Comparison of ENCODE assay signal across 26 cellular contexts in the genomic region with DNA sequence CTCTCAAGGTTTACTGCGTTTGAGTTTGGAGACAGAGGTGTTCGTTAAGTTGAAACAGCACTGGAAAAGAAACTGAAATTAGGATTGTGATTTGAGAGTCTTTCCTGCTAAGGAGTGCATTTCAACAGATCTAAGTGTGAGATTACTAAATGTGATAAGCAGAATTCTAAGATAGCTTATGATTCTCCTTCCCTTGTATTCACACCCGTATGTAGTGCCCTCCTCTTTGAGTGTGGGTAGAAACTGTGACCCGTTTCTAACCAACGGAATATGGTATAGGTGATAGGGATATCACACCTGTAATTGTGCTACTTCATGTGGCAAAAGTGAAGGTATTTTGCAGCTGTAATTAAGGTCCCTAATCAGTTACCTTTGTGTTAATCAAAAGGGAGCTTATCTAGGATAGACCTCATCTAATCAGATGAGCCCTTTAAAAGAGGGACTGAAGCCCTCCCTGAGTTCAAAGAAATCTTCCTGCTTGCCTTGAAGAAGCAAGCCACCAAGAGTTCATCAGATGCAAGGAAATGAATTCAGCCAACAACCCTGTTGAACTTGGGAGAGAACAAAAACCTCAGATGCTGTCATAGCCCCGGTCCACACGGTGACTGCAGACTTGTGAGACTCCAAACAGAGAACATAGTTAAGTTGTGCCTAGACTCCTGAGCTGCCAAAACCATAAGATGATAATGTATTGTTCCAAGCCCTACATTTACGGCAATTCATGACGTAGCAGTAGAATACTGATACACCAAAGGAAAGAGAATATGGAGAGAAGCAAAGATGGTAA. TPM values are rescaled to one million over a fixed set of nuclear protein-coding genes. Genes with fewer than 3 reads are reported as not detected.
DNase-seq lines count a peak whose midpoint lies in the region; ATAC-seq and TF ChIP-seq lines count a peak whose summit lies in the region.
"Had no signal": no experiment of that assay in that cellular context is flagged by ENCODE, and none has a peak within 500 bp of the region (broad histone marks: within the 10 kb centered on the region; RNA-seq: fewer than 3 reads in every experiment).

No MANE protein-coding gene starts in this region.

- DNase-seq in activated T-cell treated with anti-CD3 and anti-CD28 coated beads, Interleukin-2, amount 50 U/mL, for 72 hours: peak; percentile 29 to 32
- no peak for DNase-seq in activated T-cell treated with anti-CD3 and anti-CD28 coated beads, Interleukin-2, amount 50 U/mL, for 1 hour
- peak; percentile 69 for DNase-seq in natural killer cell treated with Interleukin-12 subunit alpha and Interleukin-12 subunit beta and Interleukin-15 and Interleukin-18, amount 100 ng/mL, for 72 hours (ENCODE audit: low spot score)
- DNase-seq in testis (no peak), NCI-H82 treated with DMSO at 0.1 percent for 48 hours (lab: John Stamatoyannopoulos, UW; ENCODE audit: unreplicated experiment) (no peak)
- DNase-seq: activated effector memory CD4-positive, alpha-beta T cell treated with anti-CD3 and anti-CD28 coated beads, Interleukin-2, amount 50 U/mL, for 16 hours; amygdala; COR-L47; effector CD4-positive, alpha-beta T cell; GOT3; islet precursor cell; left ventricle myocardium superior; naive thymus-derived CD8-positive, alpha-beta T cell; NCI-H1694; NCI-H446 treated with DMSO at 0.1 percent for 48 hours; PC-3; WERI-Rb-1 had no signal

- peaks cover 13 to 14% of the 10 kb centered on the region in 2 donors for H3K36me3 Mint-ChIP-seq in activated T-cell treated with anti-CD3 and anti-CD28 coated beads, Interleukin-2, amount 50 U/mL, for 72 hours (ENCODE audit: insufficient read depth in 2 of 2)
- peaks cover 23% of the 10 kb centered on the region for H3K36me3 Mint-ChIP-seq in T-helper 1 cell treated with Interleukin-12 subunit alpha and Interleukin-12 subunit beta and Interleukin-4 antibody, amounts not matched to agents 30 μg/mL and 1 μg/mL, for 36 hours (ENCODE audit: low read depth)
- no peaks in the 10 kb centered on the region for H3K36me3 Mint-ChIP-seq in activated T-helper 17 cell treated with anti-CD3 and anti-CD28 coated beads, Interleukin-2, amount 50 U/mL, for 72 hours (ENCODE audit: low read depth)
- peaks cover 25% of the 10 kb centered on the region for H3K36me3 Mint-ChIP-seq in natural killer cell treated with Interleukin-12 subunit alpha and Interleukin-12 subunit beta and Interleukin-15 and Interleukin-18, amount 100 ng/mL, for 72 hours
- H3K36me3 Mint-ChIP-seq: mesothelial cell of epicardium, type B pancreatic cell had no signal

- H3K4me1 Mint-ChIP-seq in activated T-cell treated with anti-CD3 and anti-CD28 coated beads, Interleukin-2, amount 50 U/mL, for 72 hours (ENCODE audit: low read depth): peaks cover 46% of the 10 kb centered on the region
- H3K4me1 Mint-ChIP-seq in T-helper 1 cell treated with Interleukin-12 subunit alpha and Interleukin-12 subunit beta and Interleukin-4 antibody, amounts not matched to agents 30 μg/mL and 1 μg/mL, for 36 hours (ENCODE audit: low read depth): peaks cover 50% of the 10 kb centered on the region
- peaks cover 10% of the 10 kb centered on the region for H3K4me1 Mint-ChIP-seq in activated T-helper 17 cell treated with anti-CD3 and anti-CD28 coated beads, Interleukin-2, amount 50 U/mL, for 72 hours
- H3K4me1 Mint-ChIP-seq in natural killer cell treated with Interleukin-12 subunit alpha and Interleukin-12 subunit beta and Interleukin-15 and Interleukin-18, amount 100 ng/mL, for 72 hours (ENCODE audit: low read depth in 2 of 2): peaks cover 68 to 76% of the 10 kb centered on the region in 2 donors
- H3K4me1 Mint-ChIP-seq: naive thymus-derived CD8-positive, alpha-beta T cell had no signal

- ATAC-seq in activated T-cell treated with anti-CD3 and anti-CD28 coated beads, Interleukin-2, amount 50 U/mL, for 72 hours (replicated peaks in 1 of 2): peak; percentile 80 to 85
- peak; percentile 85 for ATAC-seq in activated T-helper 17 cell treated with anti-CD3 and anti-CD28 coated beads, Interleukin-2, amount 50 U/mL, for 72 hours (replicated peaks)
- peak; percentile 93 to 95 for ATAC-seq in natural killer cell treated with Interleukin-12 subunit alpha and Interleukin-12 subunit beta and Interleukin-15 and Interleukin-18, amount 100 ng/mL, for 72 hours
- ATAC-seq: left ventricle myocardium superior; naive thymus-derived CD8-positive, alpha-beta T cell; PC-3; Right ventricle myocardium inferior; SK-N-SH treated with all-trans-retinoic acid at 6 μM for 48 hours had no signal

- H3K36me3 ChIP-seq in testis (ENCODE audit: low read depth, missing control alignments): no peaks in the 10 kb centered on the region
- H3K36me3 ChIP-seq: BLaER1, WERI-Rb-1 had no signal

- H3K27me3 Mint-ChIP-seq in activated T-cell treated with anti-CD3 and anti-CD28 coated beads, Interleukin-2, amount 50 U/mL, for 72 hours (ENCODE audit: low read depth): no peaks in the 10 kb centered on the region
- no peaks in the 10 kb centered on the region for H3K27me3 Mint-ChIP-seq in T-helper 1 cell treated with Interleukin-12 subunit alpha and Interleukin-12 subunit beta and Interleukin-4 antibody, amounts not matched to agents 30 μg/mL and 1 μg/mL, for 36 hours (ENCODE audit: low read depth)
- no peaks in the 10 kb centered on the region for H3K27me3 Mint-ChIP-seq in activated T-helper 17 cell treated with anti-CD3 and anti-CD28 coated beads, Interleukin-2, amount 50 U/mL, for 72 hours
- no peaks in the 10 kb centered on the region for H3K27me3 Mint-ChIP-seq in natural killer cell treated with Interleukin-12 subunit alpha and Interleukin-12 subunit beta and Interleukin-15 and Interleukin-18, amount 100 ng/mL, for 72 hours

- H3K9me3 ChIP-seq in testis: no peaks in the 10 kb centered on the region

- TF ChIP-seq POLR2A in testis (IDR thresholded peaks at IDR 0.05): no peak

- H3K27ac ChIP-seq in testis: no peak overlapping the region
- H3K27ac ChIP-seq: BLaER1, WERI-Rb-1 had no signal

- peak overlapping the region; percentile 63 for H3K27ac Mint-ChIP-seq in activated T-cell treated with anti-CD3 and anti-CD28 coated beads, Interleukin-2, amount 50 U/mL, for 72 hours
- peak overlapping the region; percentile 94 for H3K27ac Mint-ChIP-seq in T-helper 1 cell treated with Interleukin-12 subunit alpha and Interleukin-12 subunit beta and Interleukin-4 antibody, amounts not matched to agents 30 μg/mL and 1 μg/mL, for 36 hours
- H3K27ac Mint-ChIP-seq in activated T-helper 17 cell treated with anti-CD3 and anti-CD28 coated beads, Interleukin-2, amount 50 U/mL, for 72 hours: peak overlapping the region; percentile 2
- H3K27ac Mint-ChIP-seq in natural killer cell treated with Interleukin-12 subunit alpha and Interleukin-12 subunit beta and Interleukin-15 and Interleukin-18, amount 100 ng/mL, for 72 hours: peak overlapping the region; percentile 88 to 94
- H3K27ac Mint-ChIP-seq: mesothelial cell of epicardium; naive thymus-derived CD8-positive, alpha-beta T cell; type B pancreatic cell had no signal

- no peak for TF ChIP-seq CTCF in testis (IDR thresholded peaks at IDR 0.05)

- 89 to 90% methylated on average over 9 of the region's 9 CpGs for WGBS in testis, 2 donors

- H3K4me3 ChIP-seq in testis: no peak overlapping the region
- H3K4me3 ChIP-seq: BLaER1 had no signal

- H3K4me3 Mint-ChIP-seq in activated T-cell treated with anti-CD3 and anti-CD28 coated beads, Interleukin-2, amount 50 U/mL, for 72 hours: peak overlapping the region; percentile 61 to 68
- H3K4me3 Mint-ChIP-seq in T-helper 1 cell treated with Interleukin-12 subunit alpha and Interleukin-12 subunit beta and Interleukin-4 antibody, amounts not matched to agents 30 μg/mL and 1 μg/mL, for 36 hours: peak overlapping the region; percentile 80
- peak overlapping the region; percentile 15 for H3K4me3 Mint-ChIP-seq in activated T-helper 17 cell treated with anti-CD3 and anti-CD28 coated beads, Interleukin-2, amount 50 U/mL, for 72 hours
- peak overlapping the region; percentile 84 for H3K4me3 Mint-ChIP-seq in natural killer cell treated with Interleukin-12 subunit alpha and Interleukin-12 subunit beta and Interleukin-15 and Interleukin-18, amount 100 ng/mL, for 72 hours
- H3K4me3 Mint-ChIP-seq: mesothelial cell of epicardium; naive thymus-derived CD8-positive, alpha-beta T cell; type B pancreatic cell had no signal

- no peaks in the 10 kb centered on the region for H3K4me1 ChIP-seq in testis

- intact Hi-C loops in testis (cut with DNase I; ENCODE audit: low total_unique reads): no loop called here

- H3K27me3 ChIP-seq in testis: no peaks in the 10 kb centered on the region
- H3K27me3 ChIP-seq: BLaER1 had no signal

- H3K9me3 Mint-ChIP-seq in activated T-cell treated with anti-CD3 and anti-CD28 coated beads, Interleukin-2, amount 50 U/mL, for 72 hours: peaks cover 6 to 9% of the 10 kb centered on the region in 2 donors
- H3K9me3 Mint-ChIP-seq in T-helper 1 cell treated with Interleukin-12 subunit alpha and Interleukin-12 subunit beta and Interleukin-4 antibody, amounts not matched to agents 30 μg/mL and 1 μg/mL, for 36 hours: peaks cover 17% of the 10 kb centered on the region
- H3K9me3 Mint-ChIP-seq in activated T-helper 17 cell treated with anti-CD3 and anti-CD28 coated beads, Interleukin-2, amount 50 U/mL, for 72 hours: no peaks in the 10 kb centered on the region
- peaks cover 6% of the 10 kb centered on the region for H3K9me3 Mint-ChIP-seq in natural killer cell treated with Interleukin-12 subunit alpha and Interleukin-12 subunit beta and Interleukin-15 and Interleukin-18, amount 100 ng/mL, for 72 hours
- H3K9me3 Mint-ChIP-seq: mesothelial cell of epicardium, type B pancreatic cell had no signal

RNA-seq across cellular contexts. Expression of gene IL12RB2, which starts 12.6 kb away (rescaled TPM):
- total RNA-seq in activated T-cell treated with anti-CD3 and anti-CD28 coated beads, Interleukin-2, amount 50 U/mL, for 72 hours: 100 to 1,000 TPM; 128 to 136 TPM
- total RNA-seq in activated T-helper 17 cell treated with anti-CD3 and anti-CD28 coated beads, Interleukin-2, amount 50 U/mL, for 72 hours: 10 to 100 TPM; 57.4 to 63.3 TPM
- total RNA-seq in natural killer cell treated with Interleukin-12 subunit alpha and Interleukin-12 subunit beta and Interleukin-15 and Interleukin-18, amount 100 ng/mL, for 72 hours: 100 to 1,000 TPM; 265 to 317 TPM
- total RNA-seq in testis: 1 to 10 TPM; 2.1 to 2.6 TPM
- polyA plus RNA-seq in testis (ENCODE audit: insufficient read depth, low read depth, low replicate concordance): 1.9 TPM
- total RNA-seq: naive thymus-derived CD8-positive, alpha-beta T cell; PC-3; pulmonary artery endothelial cell had no signal
- polyA plus RNA-seq: AG04450 had no signal

Comparison
In these comparisons a context has a peak if more than half of its experiments do, and no peak if none do; other contexts are left out.
1. DNase-seq: peak in activated T-cell treated with anti-CD3 and anti-CD28 coated beads, Interleukin-2, amount 50 U/mL, for 72 hours (2 of 2) and natural killer cell treated with Interleukin-12 subunit alpha and Interleukin-12 subunit beta and Interleukin-15 and Interleukin-18, amount 100 ng/mL, for 72 hours (single experiment); none in activated T-cell treated with anti-CD3 and anti-CD28 coated beads, Interleukin-2, amount 50 U/mL, for 1 hour (single experiment), testis (single experiment) and NCI-H82 treated with DMSO at 0.1 percent for 48 hours (single experiment).
2. H3K27ac Mint-ChIP-seq: peak in every context shown above with its lines; median percentile 94 in T-helper 1 cell treated with Interleukin-12 subunit alpha and Interleukin-12 subunit beta and Interleukin-4 antibody, amounts not matched to agents 30 μg/mL and 1 μg/mL, for 36 hours; 91 in natural killer cell treated with Interleukin-12 subunit alpha and Interleukin-12 subunit beta and Interleukin-15 and Interleukin-18, amount 100 ng/mL, for 72 hours; 63 in activated T-cell treated with anti-CD3 and anti-CD28 coated beads, Interleukin-2, amount 50 U/mL, for 72 hours; 2 in activated T-helper 17 cell treated with anti-CD3 and anti-CD28 coated beads, Interleukin-2, amount 50 U/mL, for 72 hours.
3. H3K4me3 Mint-ChIP-seq: peak in every context shown above with its lines; median percentile 84 in natural killer cell treated with Interleukin-12 subunit alpha and Interleukin-12 subunit beta and Interleukin-15 and Interleukin-18, amount 100 ng/mL, for 72 hours; 80 in T-helper 1 cell treated with Interleukin-12 subunit alpha and Interleukin-12 subunit beta and Interleukin-4 antibody, amounts not matched to agents 30 μg/mL and 1 μg/mL, for 36 hours; 64 in activated T-cell treated with anti-CD3 and anti-CD28 coated beads, Interleukin-2, amount 50 U/mL, for 72 hours; 15 in activated T-helper 17 cell treated with anti-CD3 and anti-CD28 coated beads, Interleukin-2, amount 50 U/mL, for 72 hours.
4. RNA of gene IL12RB2, which starts 12.6 kb away (total RNA-seq): 265 to 317 TPM in natural killer cell treated with Interleukin-12 subunit alpha and Interleukin-12 subunit beta and Interleukin-15 and Interleukin-18, amount 100 ng/mL, for 72 hours, 128 to 136 TPM in activated T-cell treated with anti-CD3 and anti-CD28 coated beads, Interleukin-2, amount 50 U/mL, for 72 hours and 57.4 to 63.3 TPM in activated T-helper 17 cell treated with anti-CD3 and anti-CD28 coated beads, Interleukin-2, amount 50 U/mL, for 72 hours; 2.1 to 2.6 TPM in testis; every median in the first group is over 10 times any median in the second.
5. Peak in every context shown above with its lines, with median percentiles within 50 percentile points of each other: ATAC-seq.